In the genomic region with DNA sequence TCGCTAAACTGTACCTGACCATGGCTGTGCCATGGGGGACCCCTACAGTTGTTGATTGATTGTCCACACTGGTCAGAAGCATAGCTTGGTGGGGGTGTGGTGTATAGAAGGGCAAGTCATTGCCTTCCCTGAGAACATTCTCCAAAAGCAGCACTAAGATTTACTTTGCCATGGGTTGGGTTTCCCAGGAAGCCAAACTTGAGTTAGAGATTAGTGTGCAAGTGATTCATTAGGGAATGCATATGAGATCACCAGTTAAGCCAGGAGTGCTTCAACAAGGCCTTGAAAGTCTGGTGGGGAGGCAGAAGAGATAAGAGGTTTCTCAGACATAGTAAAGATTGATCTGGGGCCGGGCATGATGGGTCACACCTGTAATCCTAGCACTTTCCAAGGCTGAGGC, we compare ENCODE assay signal across 15 cellular contexts. TPM values are rescaled to one million over a fixed set of nuclear protein-coding genes. Genes with fewer than 3 reads are reported as not detected.
DNase-seq lines count a peak whose midpoint lies in the region; TF ChIP-seq lines count a peak whose summit lies in the region.
"Had no signal": no experiment of that assay in that cellular context is flagged by ENCODE, and none has a peak within 500 bp of the region (broad histone marks: within the 10 kb centered on the region; RNA-seq: fewer than 3 reads in every experiment).

No MANE protein-coding gene starts in this region.

- H3K4me3 ChIP-seq in hepatocyte, result no peak overlapping the region
- H3K4me3 ChIP-seq: ascending aorta, right atrium auricular region, SJSA1 had no signal

- H3K27ac ChIP-seq in hepatocyte, result peak overlapping the region; percentile 68
- H3K27ac ChIP-seq: right atrium auricular region, SJSA1 had no signal

- no peaks in the 10 kb centered on the region for H3K27me3 ChIP-seq in hepatocyte
- H3K27me3 ChIP-seq: ascending aorta, right atrium auricular region, SJSA1 had no signal

- no peak overlapping the region for H3K4me2 ChIP-seq in hepatocyte

- H3K79me2 ChIP-seq in hepatocyte, result no peaks in the 10 kb centered on the region

- CTCF ChIA-PET in HEK293T (lab: Yijun Ruan, JAX), result no interaction called here

- TF ChIP-seq CTCF in hepatocyte (IDR thresholded peaks at IDR 0.05; ENCODE audit: poor library complexity), result no peak

- H3K36me3 ChIP-seq in hepatocyte (replicated peaks; ENCODE audit: insufficient read depth, low read depth), result no peaks in the 10 kb centered on the region
- H3K36me3 ChIP-seq: ascending aorta, right atrium auricular region, SJSA1 had no signal

- no peaks in the 10 kb centered on the region for H4K20me1 ChIP-seq in hepatocyte (ENCODE audit: insufficient read depth, poor library complexity, severe bottlenecking)

- WGBS in hepatocyte (ENCODE audit: low lambda C conversion rate, missing lambda C conversion rate), result 62% methylated on average over 2 of the region's 2 CpGs

- H2AFZ ChIP-seq in hepatocyte, result no peak overlapping the region

- no peaks in the 10 kb centered on the region for H3K4me1 ChIP-seq in hepatocyte (ENCODE audit: insufficient read depth)
- H3K4me1 ChIP-seq: ascending aorta, right atrium auricular region, SJSA1 had no signal

- H3K9me3 ChIP-seq in hepatocyte (ENCODE audit: low read depth), result no peaks in the 10 kb centered on the region
- H3K9me3 ChIP-seq: ascending aorta, right atrium auricular region, SJSA1 had no signal

- POLR2A ChIA-PET in HEK293T (lab: Yijun Ruan, JAX), result no interaction called here

- H3K9me2 ChIP-seq in hepatocyte (replicated peaks; ENCODE audit: insufficient read depth), result no peaks in the 10 kb centered on the region

- DNase-seq in HCEC 1CT (peak; percentile 80), amniotic stem cell (lab: John Stamatoyannopoulos, UW) (peak; percentile 84), hepatocyte (ENCODE audit: low spot score) (peak; percentile 69), stromal cell of bone marrow (ENCODE audit: low read depth) (peak; percentile 82), inferior parietal cortex (ENCODE audit: extremely low spot score) (no peak), NCI-H1105 treated with DMSO at 0.1 percent for 48 hours (lab: John Stamatoyannopoulos, UW) (no peak), HEK293T (ENCODE audit: extremely low spot score) (no peak)
- DNase-seq in activated CD8-positive, alpha-beta memory T cell treated with anti-CD3 and anti-CD28 coated beads for 24 hours, result no peak
- DNase-seq: activated B cell treated with CpG ODN at 0.5 μM for 24 hours; activated T-cell treated with anti-CD3 and anti-CD28 coated beads, Interleukin-2, amount 50 U/mL, for 72 hours; NCI-H1417 treated with DMSO at 0.1 percent for 48 hours; NCI-H69 had no signal

TF ChIP-seq in HEK293T, 16 proteins besides CTCF, POLR2A, EP300 and RAD21:
- TF ChIP-seq ELF4 (IDR thresholded peaks at IDR 0.05) (no peak), FOXM1 (IDR thresholded peaks at IDR 0.05; ENCODE audit: borderline replicate concordance) (no peak), LEF1 (IDR thresholded peaks at IDR 0.05; ENCODE audit: borderline replicate concordance) (no peak), HDGF (IDR thresholded peaks at IDR 0.05; ENCODE audit: borderline replicate concordance) (no peak), FOXK2 (IDR thresholded peaks at IDR 0.05) (no peak), CTBP1 (IDR thresholded peaks at IDR 0.05; ENCODE audit: borderline replicate concordance) (no peak), ARNT (IDR thresholded peaks at IDR 0.05) (no peak), SP1 (IDR thresholded peaks at IDR 0.05) (no peak), BHLHE40 (IDR thresholded peaks at IDR 0.05; ENCODE audit: borderline replicate concordance) (no peak), FOXA1 (IDR thresholded peaks at IDR 0.05) (no peak), TARDBP (IDR thresholded peaks at IDR 0.05) (no peak), L3MBTL2 (conservative IDR thresholded peaks at IDR 0.05) (no peak), NFRKB (IDR thresholded peaks at IDR 0.05) (no peak), SUZ12 (IDR thresholded peaks at IDR 0.05) (no peak), ZNF384 (IDR thresholded peaks at IDR 0.05) (no peak), PKNOX1 (IDR thresholded peaks at IDR 0.05) (no peak)
TF ChIP-seq in HEK293T: peak in this region for 0.

RNA-seq across cellular contexts. Expression of gene TPST1, which starts 21.4 kb away (rescaled TPM):
- 91.2 and 101 TPM in 2 replicates for total RNA-seq in hepatocyte
- polyA plus RNA-seq in hepatocyte, result 81.9 and 85.2 TPM in 2 replicates

Comparison
In these comparisons a context has a peak if more than half of its experiments do, and no peak if none do; other contexts are left out.
1. DNase-seq: peak in HCEC 1CT (single experiment), amniotic stem cell (single experiment), hepatocyte (single experiment) and stromal cell of bone marrow (single experiment); none in inferior parietal cortex (single experiment), activated CD8-positive, alpha-beta memory T cell treated with anti-CD3 and anti-CD28 coated beads for 24 hours (single experiment), NCI-H1105 treated with DMSO at 0.1 percent for 48 hours (single experiment) and HEK293T (single experiment).